In the genomic region with DNA sequence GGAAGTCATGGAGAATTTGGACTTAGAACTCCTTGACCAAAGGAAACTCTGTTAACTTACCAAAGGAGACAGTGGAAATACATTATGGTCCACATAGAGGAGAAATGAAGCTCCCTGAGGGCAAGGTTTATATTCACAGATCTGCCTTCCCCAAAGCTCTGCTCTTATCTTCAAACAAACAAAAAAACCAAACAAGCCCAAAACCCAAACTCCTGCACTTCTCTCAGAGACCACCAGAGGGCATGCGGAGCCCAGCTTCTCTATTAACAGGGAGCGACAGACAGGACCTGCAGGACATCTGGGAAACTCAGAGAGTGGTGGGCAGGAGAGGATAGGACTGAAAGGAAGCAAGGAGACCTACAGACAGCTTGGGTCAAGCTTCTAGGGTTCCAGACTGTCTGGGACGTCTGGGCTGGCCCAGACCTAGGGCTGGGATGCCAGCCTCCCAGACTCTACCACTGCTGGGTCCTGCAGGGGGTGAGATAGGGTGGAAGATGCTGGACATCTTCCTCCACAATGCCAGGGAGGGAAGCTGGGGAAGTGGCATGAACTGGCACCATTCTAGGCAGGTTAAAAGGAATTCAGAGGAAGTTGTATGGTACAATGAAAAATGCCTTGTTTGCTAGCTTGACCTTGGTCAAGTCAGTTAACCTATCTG, we compare ENCODE assay signal across 8 cellular contexts. TPM values are rescaled to one million over a fixed set of nuclear protein-coding genes. Genes with fewer than 3 reads are reported as not detected.
DNase-seq lines count a peak whose midpoint lies in the region; ATAC-seq and TF ChIP-seq lines count a peak whose summit lies in the region.

No MANE protein-coding gene starts in this region.

- H3K9me3 ChIP-seq in hepatocyte (ENCODE audit: low read depth), result no peaks in the 10 kb centered on the region

- H2AFZ ChIP-seq in hepatocyte, result no peak overlapping the region

- no peak overlapping the region for H3K4me3 Mint-ChIP-seq in T-helper 2 cell treated with Interferon-gamma antibody and Interleukin-4, amounts not matched to agents 5 μg/mL and 100 μg/mL, for 36 hours

- H3K4me2 ChIP-seq in hepatocyte, result no peak overlapping the region

- H3K9me3 Mint-ChIP-seq in T-helper 2 cell treated with Interferon-gamma antibody and Interleukin-4, amounts not matched to agents 5 μg/mL and 100 μg/mL, for 36 hours, result no peaks in the 10 kb centered on the region

- WGBS in hepatocyte (ENCODE audit: low lambda C conversion rate, missing lambda C conversion rate), result 2% methylated on average over 3 of the region's 3 CpGs

- H3K27me3 ChIP-seq in hepatocyte, result peaks cover 91% of the 10 kb centered on the region

- no peaks in the 10 kb centered on the region for H3K36me3 Mint-ChIP-seq in T-helper 2 cell treated with Interferon-gamma antibody and Interleukin-4, amounts not matched to agents 5 μg/mL and 100 μg/mL, for 36 hours (ENCODE audit: low read depth)

- no peaks in the 10 kb centered on the region for H3K79me2 ChIP-seq in hepatocyte

- no peaks in the 10 kb centered on the region for H3K36me3 ChIP-seq in hepatocyte (replicated peaks; ENCODE audit: insufficient read depth, low read depth)

- in situ Hi-C loops in astrocyte of the cerebellum (cut with HindIII; ENCODE audit: low sequenced_read_pairs), result no loop called here

- no peaks in the 10 kb centered on the region for H4K20me1 ChIP-seq in hepatocyte (ENCODE audit: insufficient read depth, poor library complexity, severe bottlenecking)

- peaks cover 13% of the 10 kb centered on the region for H3K4me1 ChIP-seq in hepatocyte (ENCODE audit: insufficient read depth)

- peaks cover 59% of the 10 kb centered on the region for H3K27me3 Mint-ChIP-seq in T-helper 2 cell treated with Interferon-gamma antibody and Interleukin-4, amounts not matched to agents 5 μg/mL and 100 μg/mL, for 36 hours (ENCODE audit: low read depth)

- no peak for DNase-seq in GM12864 (ENCODE audit: low read depth)
- peak; percentile 54 for DNase-seq in NCI-H1417 treated with DMSO at 0.1 percent for 48 hours (lab: John Stamatoyannopoulos, UW)
- peak; percentile 46 for DNase-seq in T-helper 2 cell treated with Interferon-gamma antibody and Interleukin-4, amounts not matched to agents 5 μg/mL and 100 μg/mL, for 36 hours (ENCODE audit: low spot score)
- peak; percentile 46 for DNase-seq in astrocyte of the cerebellum (ENCODE audit: low read depth)
- peak; percentile 76 for DNase-seq in hepatocyte (ENCODE audit: low spot score)
- DNase-seq in smooth muscle cell of the brain vasculature (ENCODE audit: low read depth, low spot score), result peak; percentile 39
- DNase-seq in GM19238 (ENCODE audit: insufficient read length, low spot score), result no peak

- peak; percentile 94 for TF ChIP-seq CTCF in GM12864 (IDR thresholded peaks at IDR 0.05; ENCODE audit: low read depth, low read length, missing control alignments)
- peak; percentile 99 for TF ChIP-seq CTCF in astrocyte of the cerebellum (IDR thresholded peaks at IDR 0.05; ENCODE audit: low read depth, low read length, missing control alignments)
- TF ChIP-seq CTCF in hepatocyte (IDR thresholded peaks at IDR 0.05; ENCODE audit: poor library complexity), result peak; percentile 97

- no peak for ATAC-seq in GM21447 (IDR thresholded peaks at IDR 0.05; ENCODE audit: unreplicated experiment)

- no peaks in the 10 kb centered on the region for H3K9me2 ChIP-seq in hepatocyte (replicated peaks; ENCODE audit: insufficient read depth)

- H3K4me1 Mint-ChIP-seq in T-helper 2 cell treated with Interferon-gamma antibody and Interleukin-4, amounts not matched to agents 5 μg/mL and 100 μg/mL, for 36 hours (ENCODE audit: low read depth), result peaks cover 10% of the 10 kb centered on the region

- H3K4me3 ChIP-seq in GM12864 (ENCODE audit: low read depth, low read length) (no peak overlapping the region), astrocyte of the cerebellum (ENCODE audit: low read depth, low read length) (no peak overlapping the region), hepatocyte (no peak overlapping the region)

- no peak overlapping the region for H3K27ac ChIP-seq in hepatocyte

- no peak overlapping the region for H3K27ac Mint-ChIP-seq in T-helper 2 cell treated with Interferon-gamma antibody and Interleukin-4, amounts not matched to agents 5 μg/mL and 100 μg/mL, for 36 hours

RNA-seq across cellular contexts. Expression of a gene that starts 4.0 kb away (rescaled TPM):
- 1.9 and 2.3 TPM in 2 replicates for total RNA-seq in hepatocyte
- 1.9 and 5.7 TPM in 2 replicates for polyA plus RNA-seq in hepatocyte

RNA-seq across cellular contexts. Expression of a gene that starts 17.1 kb away (rescaled TPM):
- total RNA-seq in hepatocyte, result 7.1 and 11.3 TPM in 2 replicates
- polyA plus RNA-seq in hepatocyte, result 22.8 and 39.3 TPM in 2 replicates

RNA-seq across cellular contexts. Expression of a gene that starts 45.1 kb away (rescaled TPM):
- not detected in 2 replicates for total RNA-seq in hepatocyte
- polyA plus RNA-seq in hepatocyte, result 0.23 TPM in 1 of 2 replicates, not detected in the other

Comparison
In these comparisons a context has a peak if more than half of its experiments do, and no peak if none do; other contexts are left out.
1. DNase-seq: peak in NCI-H1417 treated with DMSO at 0.1 percent for 48 hours (single experiment), T-helper 2 cell treated with Interferon-gamma antibody and Interleukin-4, amounts not matched to agents 5 μg/mL and 100 μg/mL, for 36 hours (single experiment), astrocyte of the cerebellum (single experiment), hepatocyte (single experiment) and smooth muscle cell of the brain vasculature (single experiment); none in GM12864 (single experiment) and GM19238 (single experiment).
2. Peak in every context shown above with its lines, with median percentiles within 50 percentile points of each other: CTCF ChIP-seq.